8 cellular contexts compared by ENCODE assay signal in the genomic region with DNA sequence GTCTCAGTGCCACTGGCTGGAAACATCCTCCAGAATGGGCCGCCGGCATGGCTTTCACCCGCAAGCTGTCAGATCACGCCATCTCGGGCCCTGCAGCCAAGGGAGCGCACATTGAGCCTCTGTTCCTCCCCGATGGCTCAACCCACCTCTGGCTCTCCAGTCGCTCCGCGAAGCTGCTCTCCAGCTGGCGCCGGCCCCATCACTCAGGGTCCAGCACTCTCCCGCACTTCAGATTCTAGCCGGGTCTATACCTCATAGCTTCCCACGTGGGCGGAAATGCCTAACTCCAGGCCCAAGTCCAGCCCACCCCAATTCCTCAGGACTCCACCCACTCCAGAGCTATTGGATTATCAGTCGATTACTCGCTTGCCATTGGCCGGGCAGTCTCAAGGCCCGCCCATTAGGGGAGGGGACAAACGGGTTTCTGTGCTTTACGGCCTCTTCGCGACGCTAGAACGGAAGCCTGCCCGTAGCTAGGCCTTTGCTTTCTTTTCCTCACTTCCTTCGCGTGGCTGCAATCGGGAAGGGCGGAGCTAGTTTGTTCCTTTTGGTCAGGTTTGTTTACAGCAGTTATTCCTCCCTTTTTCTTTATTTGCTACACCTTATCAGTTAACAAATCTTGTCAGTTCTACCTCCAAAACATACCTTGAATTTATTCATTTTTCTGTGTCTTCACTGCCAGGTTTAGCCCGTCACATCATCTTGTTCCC. TPM values are rescaled to one million over a fixed set of nuclear protein-coding genes. Genes with fewer than 3 reads are reported as not detected.
A peak's percentile ranks its signal among the peaks of the same experiment; 100 is the strongest.
DNase-seq lines count a peak whose midpoint lies in the region; ATAC-seq and TF ChIP-seq lines count a peak whose summit lies in the region.

TSS of gene NOL6 (minus strand) at position 282 of the 710 bp plus-strand sequence. CDS start at position 200, 82 bp downstream.

- H2AFZ ChIP-seq in smooth muscle cell (ENCODE audit: low read depth) = peak within 1 kb of the TSS; percentile 67

- no peak for TF ChIP-seq CTCF in activated B cell treated with CpG ODN at 0.5 μM for 24 hours (IDR thresholded peaks at IDR 0.05)
- no peak for TF ChIP-seq CTCF in smooth muscle cell (IDR thresholded peaks at IDR 0.05; ENCODE audit: borderline replicate concordance, insufficient read depth, poor library complexity, severe bottlenecking)

- in situ Hi-C loops in GM18951 (cut with MboI; ENCODE audit: low sequenced_read_pairs, unreplicated experiment) = no loop called here

- no peaks in the 10 kb centered on the region for H3K27me3 ChIP-seq in smooth muscle cell (ENCODE audit: low read depth)

- H3K79me2 ChIP-seq in smooth muscle cell (ENCODE audit: low read depth) = peaks cover 21% of the 10 kb centered on the region

- no peaks in the 10 kb centered on the region for H3K9me3 Mint-ChIP-seq in activated B cell treated with CpG ODN at 0.5 μM for 24 hours

- H3K36me3 ChIP-seq in smooth muscle cell (ENCODE audit: low read depth) = no peaks in the 10 kb centered on the region

- peak within 1 kb of the TSS; percentile 89 for H3K9ac ChIP-seq in smooth muscle cell (ENCODE audit: low read depth)

- intact Hi-C loops in activated B cell treated with CpG ODN at 0.5 μM for 24 hours (cut with micrococcal nuclease) = loop anchor here (1.0 to 10.0 kb wide), 7 partner anchors 15 to 1641 kb away; partner anchors contain the start of genes ATOSB, BAG1, DNAJA1 and NFX1

- DNase-seq in AG08395 (ENCODE audit: low spot score) (peak; percentile 99), NCI-H345 (lab: John Stamatoyannopoulos, UW) (peak; percentile 99), activated B cell treated with CpG ODN at 0.5 μM for 24 hours (peak; percentile 93), caudate nucleus (lab: John Stamatoyannopoulos, UW) (peak; percentile 64 to 99 (median 96)), iPS-NIHi7 (ENCODE audit: extremely low spot score) (peak; percentile 98), smooth muscle cell (lab: John Stamatoyannopoulos, UW; ENCODE audit: unreplicated experiment) (peak; percentile 73)

- no peaks in the 10 kb centered on the region for H4K20me1 ChIP-seq in smooth muscle cell (ENCODE audit: low read depth)

- H3K4me1 Mint-ChIP-seq in activated B cell treated with CpG ODN at 0.5 μM for 24 hours = peaks cover 28% of the 10 kb centered on the region

- peaks cover 44% of the 10 kb centered on the region for H3K36me3 Mint-ChIP-seq in activated B cell treated with CpG ODN at 0.5 μM for 24 hours (ENCODE audit: low read depth)

- whole genome bisulfite sequencing in smooth muscle cell (ENCODE audit: low lambda C conversion rate) = 1% methylated on average over 32 of the region's 32 CpGs

- no peaks in the 10 kb centered on the region for H3F3A ChIP-seq in smooth muscle cell (ENCODE audit: low read depth)

- H3K9me3 ChIP-seq in smooth muscle cell (replicated peaks; ENCODE audit: low read depth) = no peaks in the 10 kb centered on the region

- peaks cover 13% of the 10 kb centered on the region for H3K4me1 ChIP-seq in smooth muscle cell (ENCODE audit: low read depth)

- no peaks in the 10 kb centered on the region for H3K27me3 Mint-ChIP-seq in activated B cell treated with CpG ODN at 0.5 μM for 24 hours

- H3K27ac ChIP-seq in caudate nucleus (ENCODE audit: low read depth, low read length) (peak within 1 kb of the TSS; percentile 85), smooth muscle cell (ENCODE audit: low read depth) (peak within 1 kb of the TSS; percentile 82)

- H3K4me3 ChIP-seq in smooth muscle cell = peak within 1 kb of the TSS; percentile 86

- ATAC-seq in HG03196 (IDR thresholded peaks at IDR 0.05; ENCODE audit: unreplicated experiment) (peak; percentile 97), activated B cell treated with CpG ODN at 0.5 μM for 24 hours (ENCODE audit: low read depth) (peak; percentile 99)

- POLR2A ChIA-PET in activated B cell treated with CpG ODN at 0.5 μM for 24 hours (lab: Charles Lee) = interaction anchor here (0.6 to 2.0 kb wide), 8 partner anchors 9 to 947 kb away, joined by 3 to 16 read pairs (median 6); partner anchors contain the start of genes BAG1, DNAJA1 and NFX1

- TF ChIP-seq POLR2A in GM18951 (IDR thresholded peaks at IDR 0.05; ENCODE audit: extremely low read depth, insufficient read depth, insufficient read length) = peak; percentile 85

- H3K4me2 ChIP-seq in smooth muscle cell = peak within 1 kb of the TSS; percentile 97

- CTCF ChIA-PET in activated B cell treated with CpG ODN at 0.5 μM for 24 hours (lab: Charles Lee) = interaction anchor here (0.7 to 1.5 kb wide), 5 partner anchors 9 to 186 kb away, joined by 3 to 4 read pairs (median 3); no protein-coding TSS in a partner anchor

- H3K27ac Mint-ChIP-seq in activated B cell treated with CpG ODN at 0.5 μM for 24 hours = peak within 1 kb of the TSS; percentile 94

- peak within 1 kb of the TSS; percentile 99 for H3K4me3 Mint-ChIP-seq in activated B cell treated with CpG ODN at 0.5 μM for 24 hours

RNA-seq across cellular contexts. Expression of gene NOL6, which starts in this region (rescaled TPM):
- total RNA-seq in activated B cell treated with CpG ODN at 0.5 μM for 24 hours (59.9 and 60.1 TPM in 2 replicates), smooth muscle cell (14.0 and 23.0 TPM in 2 replicates)
- 19.8 and 23.4 TPM in 2 replicates for polyA plus RNA-seq in smooth muscle cell

Comparison
In these comparisons a context has a peak if more than half of its experiments do, and no peak if none do; other contexts are left out.
1. Peak in every context shown above with its lines: DNase-seq, ATAC-seq, H3K4me3 ChIP-seq and H3K27ac ChIP-seq.